8 cellular contexts compared by ENCODE assay signal in the genomic region with DNA sequence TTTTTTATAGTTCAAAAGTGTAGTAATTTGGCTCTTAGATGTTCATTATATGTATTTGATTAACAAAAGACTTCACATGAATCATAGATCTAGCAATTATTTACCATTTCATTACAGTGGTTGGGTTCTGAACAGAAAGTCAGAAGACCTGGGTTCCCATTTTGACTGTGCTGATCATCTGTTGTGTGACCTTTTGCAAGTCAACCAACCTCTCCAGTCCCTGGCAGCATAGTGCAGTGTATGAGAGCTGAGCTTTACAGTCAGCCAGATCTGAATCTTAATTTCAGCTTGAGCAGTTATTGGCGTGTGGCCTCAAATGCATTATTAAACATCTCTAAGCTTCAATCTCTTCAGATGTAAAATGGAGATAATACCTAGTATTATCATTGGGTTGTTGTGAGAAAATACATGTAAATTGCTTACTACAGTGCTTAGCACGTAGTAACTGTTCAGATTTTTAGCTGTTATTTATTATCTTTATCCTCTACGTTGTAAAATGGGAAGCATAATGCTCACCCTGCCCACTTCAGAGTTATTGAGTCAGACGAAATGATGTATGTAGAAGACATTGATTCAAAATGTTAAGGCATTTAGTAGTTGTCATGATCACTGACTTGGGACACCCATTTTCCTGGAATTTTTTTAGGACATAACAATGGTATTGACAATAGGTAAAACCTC.
DNase-seq lines count a peak whose midpoint lies in the region; ATAC-seq and TF ChIP-seq lines count a peak whose summit lies in the region.

No MANE protein-coding gene starts in this region.

- in situ Hi-C loops in mammary epithelial cell (cut with MboI; ENCODE audit: low sequenced_read_pairs in 2 of 2), result no loop called here

- no peaks in the 10 kb centered on the region for H4K20me1 ChIP-seq in mammary epithelial cell (ENCODE audit: insufficient read depth, low read length)

- CTCF ChIA-PET in activated CD8-positive, alpha-beta T cell treated with anti-CD3 and anti-CD28 coated beads for 36 hours (lab: Charles Lee), result interaction anchor here (0.8 to 4.5 kb wide), 8 partner anchors 10 to 278 kb away, joined by 3 to 31 read pairs (median 5); no protein-coding TSS in a partner anchor
- CTCF ChIA-PET in mammary epithelial cell (lab: Charles Lee; ENCODE audit: low non-redundant PET), result no interaction called here

- peak overlapping the region; percentile 30 for H3K27ac ChIP-seq in cardiac muscle cell
- H3K27ac ChIP-seq in mammary epithelial cell (ENCODE audit: insufficient read depth, low read depth, low read length), result no peak overlapping the region

- H3K79me2 ChIP-seq in mammary epithelial cell (ENCODE audit: insufficient read depth, low read length), result no peaks in the 10 kb centered on the region

- intact Hi-C loops in cardiac septum (cut with DNase I), result no loop called here
- intact Hi-C loops in activated CD8-positive, alpha-beta T cell treated with anti-CD3 and anti-CD28 coated beads for 36 hours (cut with micrococcal nuclease), result loop anchor here (1.0 to 5.0 kb wide), 4 partner anchors 12 to 148 kb away; no protein-coding TSS in a partner anchor
- intact Hi-C loops in mucosa of descending colon (cut with DNase I, micrococcal nuclease), result no loop called here
- intact Hi-C loops in mammary epithelial cell (cut with micrococcal nuclease), result no loop called here

- no peak overlapping the region for H2AFZ ChIP-seq in mammary epithelial cell (ENCODE audit: low read depth, low read length)

- H3K36me3 ChIP-seq in cardiac muscle cell (peaks cover 19% of the 10 kb centered on the region), mucosa of descending colon (ENCODE audit: low read depth) (no peaks in the 10 kb centered on the region), mammary epithelial cell (ENCODE audit: insufficient read depth, low read length) (peaks cover 23% of the 10 kb centered on the region)

- TF ChIP-seq CTCF in cardiac muscle cell (IDR thresholded peaks at IDR 0.05; ENCODE audit: low read depth, low read length) (no peak), mucosa of descending colon (IDR thresholded peaks at IDR 0.05) (no peak), mammary epithelial cell (conservative IDR thresholded peaks at IDR 0.05 in 1 of 2, IDR thresholded peaks at IDR 0.05 in 1 of 2; ENCODE audit: extremely low read depth in 1 of 2, insufficient read depth in 1 of 2, low read depth in 1 of 2, low read length in 2 of 2) (no peak)
- no peak for TF ChIP-seq CTCF in activated CD8-positive, alpha-beta T cell treated with anti-CD3 and anti-CD28 coated beads for 36 hours (IDR thresholded peaks at IDR 0.05)

- H3K9ac ChIP-seq in mammary epithelial cell (ENCODE audit: insufficient read depth, low read length), result no peak overlapping the region

- peak overlapping the region; percentile 97 for H3K27ac Mint-ChIP-seq in activated CD8-positive, alpha-beta T cell treated with anti-CD3 and anti-CD28 coated beads for 36 hours

- no peak overlapping the region for H3K4me3 ChIP-seq in cardiac muscle cell
- no peak overlapping the region for H3K4me3 ChIP-seq in mucosa of descending colon
- H3K4me3 ChIP-seq in mammary epithelial cell (replicated peaks in 1 of 3; ENCODE audit: insufficient read depth in 1 of 3, low read depth in 2 of 3, low read length in 3 of 3), result no peak overlapping the region

- peaks cover 40% of the 10 kb centered on the region for H3K36me3 Mint-ChIP-seq in activated CD8-positive, alpha-beta T cell treated with anti-CD3 and anti-CD28 coated beads for 36 hours (ENCODE audit: low read depth)

- H3K4me1 Mint-ChIP-seq in activated CD8-positive, alpha-beta T cell treated with anti-CD3 and anti-CD28 coated beads for 36 hours (ENCODE audit: low read depth), result peaks cover 77% of the 10 kb centered on the region

- POLR2A ChIA-PET in activated CD8-positive, alpha-beta T cell treated with anti-CD3 and anti-CD28 coated beads for 36 hours (lab: Charles Lee), result interaction anchor here (0.7 to 6.6 kb wide), 18 partner anchors 9 to 374 kb away, joined by 3 to 152 read pairs (median 5); no protein-coding TSS in a partner anchor

- ATAC-seq in HG03159 (IDR thresholded peaks at IDR 0.05; ENCODE audit: unreplicated experiment) (peak; percentile 46), mucosa of descending colon (peak; percentile 31)
- ATAC-seq in activated CD8-positive, alpha-beta T cell treated with anti-CD3 and anti-CD28 coated beads for 36 hours, result peak; percentile 71

- no TSS peak for BruUV-seq in mammary epithelial cell (replicated peaks; lab: Mats Ljungman, UMichigan)

- dilution Hi-C loops in mammary epithelial cell (cut with HindIII; ENCODE audit: low sequenced_read_pairs), result no loop called here

- no peaks in the 10 kb centered on the region for H3K27me3 Mint-ChIP-seq in activated CD8-positive, alpha-beta T cell treated with anti-CD3 and anti-CD28 coated beads for 36 hours

- H3K9me3 ChIP-seq in cardiac muscle cell (ENCODE audit: low read depth) (no peaks in the 10 kb centered on the region), mucosa of descending colon (no peaks in the 10 kb centered on the region), mammary epithelial cell (replicated peaks; ENCODE audit: insufficient read depth, low read length) (no peaks in the 10 kb centered on the region)

- H3K4me1 ChIP-seq in cardiac muscle cell (ENCODE audit: low read depth) (peaks cover 50% of the 10 kb centered on the region), mucosa of descending colon (ENCODE audit: low read depth) (peaks cover 10% of the 10 kb centered on the region), mammary epithelial cell (ENCODE audit: insufficient read depth, low read length) (no peaks in the 10 kb centered on the region)

- WGBS in mammary epithelial cell (ENCODE audit: low coverage, missing lambda C conversion rate), result 98% methylated on average over 4 of the region's 4 CpGs

- DNase-seq in cardiac muscle cell (ENCODE audit: low read depth in 1 of 2, low spot score in 1 of 2) (no peak), cardiac septum (ENCODE audit: low spot score) (no peak), mucosa of descending colon (no peak), NCI-H1694 (lab: John Stamatoyannopoulos, UW) (no peak), DMS114 treated with DMSO at 0.1 percent for 48 hours (lab: John Stamatoyannopoulos, UW; ENCODE audit: unreplicated experiment) (no peak), mammary epithelial cell (no peak)
- peak; percentile 82 for DNase-seq in activated CD8-positive, alpha-beta T cell treated with anti-CD3 and anti-CD28 coated beads for 36 hours

- H3K9me3 Mint-ChIP-seq in activated CD8-positive, alpha-beta T cell treated with anti-CD3 and anti-CD28 coated beads for 36 hours, result no peaks in the 10 kb centered on the region

- peak overlapping the region; percentile 81 for H3K4me3 Mint-ChIP-seq in activated CD8-positive, alpha-beta T cell treated with anti-CD3 and anti-CD28 coated beads for 36 hours

- H3K27me3 ChIP-seq in cardiac muscle cell, result no peaks in the 10 kb centered on the region
- H3K27me3 ChIP-seq in mammary epithelial cell (ENCODE audit: insufficient read depth, low read length), result no peaks in the 10 kb centered on the region

- no peak overlapping the region for H3K4me2 ChIP-seq in mammary epithelial cell (ENCODE audit: insufficient read depth, low read depth, low read length)
